In genomic region chr12:39930066-39930465, GRCh38 we compare ENCODE assay signal across 20 cellular contexts.
DNase-seq lines count a peak whose midpoint lies in the region; ATAC-seq, FAIRE-seq and TF ChIP-seq lines count a peak whose summit lies in the region.
"Had no signal": no experiment of that assay in that cellular context is flagged by ENCODE, and none has a peak within 500 bp of the region (broad histone marks: within the 10 kb centered on the region; RNA-seq: fewer than 3 reads in every experiment).

No MANE protein-coding gene starts in this region.

- POLR2A ChIA-PET in HepG2 (lab: Yijun Ruan, JAX): no interaction called here

- no peaks in the 10 kb centered on the region for H3K36me3 Mint-ChIP-seq in nephron progenitor cell (ENCODE audit: low read depth)
- H3K36me3 Mint-ChIP-seq: CD4-positive, alpha-beta memory T cell had no signal

- ATAC-seq in right lobe of liver (peak; percentile 49 to 67 (median 56)), HepG2 (no peak)
- ATAC-seq: GM12878, HCT116 had no signal

- H3K9me3 ChIP-seq in right lobe of liver: no peaks in the 10 kb centered on the region
- H3K9me3 ChIP-seq in HepG2 (ENCODE audit: low read length): no peaks in the 10 kb centered on the region
- H3K9me3 ChIP-seq in prostate gland: no peaks in the 10 kb centered on the region

- no peak for FAIRE-seq in HepG2 (lab: Jason Lieb, UNC)
- FAIRE-seq: GM12878, GM19239 had no signal

- H3K9me3 Mint-ChIP-seq in nephron progenitor cell: no peaks in the 10 kb centered on the region
- H3K9me3 Mint-ChIP-seq: CD4-positive, alpha-beta memory T cell; H9 had no signal

- in situ Hi-C loops in HepG2 (cut with HindIII; ENCODE audit: extremely low pct_ligation_motif_present, low pct_unique_long_range_greater_than_20kb): no loop called here

- no peaks in the 10 kb centered on the region for H3K79me2 ChIP-seq in HepG2 (ENCODE audit: insufficient read depth, low read length)

- no peak for DNase-seq in right lobe of liver
- DNase-seq in HepG2 (ENCODE audit: low spot score): no peak
- DNase-seq in MV-4-11 (lab: John Stamatoyannopoulos, UW): peak; percentile 24
- peak; percentile 11 for DNase-seq in OCI-M1 (lab: John Stamatoyannopoulos, UW)
- no peak for DNase-seq in nephron progenitor cell
- DNase-seq in OCI-M2 (lab: John Stamatoyannopoulos, UW; ENCODE audit: unreplicated experiment): no peak
- no peak for DNase-seq in prostate gland (ENCODE audit: low spot score)
- DNase-seq in glomerular visceral epithelial cell (ENCODE audit: extremely low spot score): no peak
- DNase-seq: C1 segment of cervical spinal cord; Calu3; CD4-positive, alpha-beta memory T cell; COR-L47; DMS79; EL; GDM1; GM23248; H9 had no signal

- TF ChIP-seq CTCF in right lobe of liver (IDR thresholded peaks at IDR 0.05) (no peak), HepG2 (CRISPR knock-in tag; IDR thresholded peaks at IDR 0.05) (no peak), nephron progenitor cell (IDR thresholded peaks at IDR 0.05) (no peak), prostate gland (IDR thresholded peaks at IDR 0.05) (no peak)

- TF ChIP-seq RAD21 in HepG2 (CRISPR knock-in tag; IDR thresholded peaks at IDR 0.05): no peak

- H4K20me1 ChIP-seq in HepG2 (ENCODE audit: insufficient read depth, low read length): no peaks in the 10 kb centered on the region

- TF ChIP-seq POLR2A in right lobe of liver (IDR thresholded peaks at IDR 0.05): no peak
- TF ChIP-seq POLR2A in HepG2 (IDR thresholded peaks at IDR 0.05; ENCODE audit: insufficient read depth in 1 of 2, low read depth in 2 of 2, low read length in 2 of 2): no peak
- TF ChIP-seq POLR2A in prostate gland (IDR thresholded peaks at IDR 0.05): no peak

- H3K27ac Mint-ChIP-seq in nephron progenitor cell: peak overlapping the region; percentile 10
- H3K27ac Mint-ChIP-seq: H9 had no signal

- H3K27me3 ChIP-seq in right lobe of liver (no peaks in the 10 kb centered on the region), HepG2 (ENCODE audit: control insufficient read depth in 1 of 2, insufficient read depth in 2 of 2, low read length in 2 of 2) (no peaks in the 10 kb centered on the region), prostate gland (replicated peaks; ENCODE audit: insufficient read depth) (no peaks in the 10 kb centered on the region)

- H2AFZ ChIP-seq in HepG2 (ENCODE audit: low read length): no peak overlapping the region
- H2AFZ ChIP-seq: GM23248 had no signal

- H3K4me1 ChIP-seq in right lobe of liver (peaks cover 0 to 25% (median 6%) of the 10 kb centered on the region in 4 donors), HepG2 (ENCODE audit: insufficient read depth, low read length) (no peaks in the 10 kb centered on the region), prostate gland (replicated peaks) (no peaks in the 10 kb centered on the region)

- peaks cover 19% of the 10 kb centered on the region for H3K4me1 Mint-ChIP-seq in nephron progenitor cell
- H3K4me1 Mint-ChIP-seq: CD4-positive, alpha-beta memory T cell had no signal

- WGBS in right lobe of liver (ENCODE audit: insufficient coverage, low coverage, low lambda C conversion rate, missing lambda C conversion rate): 55% methylated on average over 3 of the region's 3 CpGs
- WGBS in HepG2 (ENCODE audit: low lambda C conversion rate): 65% methylated on average over 3 of the region's 3 CpGs
- WGBS in prostate gland: 76% methylated on average over 3 of the region's 3 CpGs

- CTCF ChIA-PET in HepG2 (lab: Yijun Ruan, JAX; ENCODE audit: low intra/inter-chr PET ratio, low total read pairs): no interaction called here

- no peaks in the 10 kb centered on the region for H3K36me3 ChIP-seq in right lobe of liver
- no peaks in the 10 kb centered on the region for H3K36me3 ChIP-seq in HepG2 (replicated peaks in 1 of 2; ENCODE audit: control insufficient read depth in 1 of 2, insufficient read depth in 2 of 2, low read length in 2 of 2)
- H3K36me3 ChIP-seq in prostate gland: no peaks in the 10 kb centered on the region

- TF ChIP-seq EP300 in HepG2 (IDR thresholded peaks at IDR 0.05; ENCODE audit: low read depth in 2 of 2, low read length in 2 of 2): no peak
- no peak for TF ChIP-seq EP300 in HepG2 (CRISPR knock-in tag; IDR thresholded peaks at IDR 0.05; ENCODE audit: borderline replicate concordance)

- H3K27ac ChIP-seq in right lobe of liver: no peak overlapping the region
- H3K27ac ChIP-seq in HepG2 (ENCODE audit: extremely low read length, insufficient read depth, low read length): no peak overlapping the region
- H3K27ac ChIP-seq in prostate gland: no peak overlapping the region
- H3K27ac ChIP-seq: GM23248 had no signal

- H3K9ac ChIP-seq in HepG2 (ENCODE audit: insufficient read depth, low read depth, low read length): no peak overlapping the region
- H3K9ac ChIP-seq: GM23248 had no signal

- no TSS peak for BruUV-seq in HepG2 (replicated peaks; lab: Mats Ljungman, UMichigan)

- H3K4me3 ChIP-seq in right lobe of liver: no peak overlapping the region
- no peak overlapping the region for H3K4me3 ChIP-seq in HepG2 (replicated peaks in 1 of 3; ENCODE audit: insufficient read depth in 1 of 3, low read depth in 2 of 3, low read length in 3 of 3)
- no peak overlapping the region for H3K4me3 ChIP-seq in prostate gland
- H3K4me3 ChIP-seq: GM12878, GM23248 had no signal

- peaks cover 4% of the 10 kb centered on the region for H3K27me3 Mint-ChIP-seq in nephron progenitor cell (ENCODE audit: low read depth, poor library complexity)
- H3K27me3 Mint-ChIP-seq: CD4-positive, alpha-beta memory T cell had no signal

- intact Hi-C loops in right lobe of liver (cut with DNase I): no loop called here
- intact Hi-C loops in HepG2 (cut with micrococcal nuclease; ENCODE audit: unreplicated experiment): no loop called here
- intact Hi-C loops in prostate gland (cut with DNase I): no loop called here

- H3K4me2 ChIP-seq in HepG2 (ENCODE audit: low read depth, low read length): no peak overlapping the region

- no peak overlapping the region for H3K4me3 Mint-ChIP-seq in nephron progenitor cell
- H3K4me3 Mint-ChIP-seq: CD4-positive, alpha-beta memory T cell; H9 had no signal

TF ChIP-seq in HepG2, 621 proteins besides CTCF, POLR2A, EP300 and RAD21:
- TF ChIP-seq ZFP90 (CRISPR knock-in tag; IDR thresholded peaks at IDR 0.05; ENCODE audit: borderline replicate concordance) (no peak), ZNF660 (CRISPR knock-in tag; IDR thresholded peaks at IDR 0.05; ENCODE audit: borderline replicate concordance, low read depth) (no peak)
TF ChIP-seq in HepG2: peak in this region for 0.

Comparison
In these comparisons a context has a peak if more than half of its experiments do, and no peak if none do; other contexts are left out.
1. DNase-seq: peak in MV-4-11 (single experiment) and OCI-M1 (single experiment); none in right lobe of liver (0 of 3), HepG2 (single experiment), nephron progenitor cell (single experiment), OCI-M2 (single experiment), prostate gland (single experiment) and glomerular visceral epithelial cell (single experiment).